ENCODE assay signal across 18 cellular contexts in the genomic region with DNA sequence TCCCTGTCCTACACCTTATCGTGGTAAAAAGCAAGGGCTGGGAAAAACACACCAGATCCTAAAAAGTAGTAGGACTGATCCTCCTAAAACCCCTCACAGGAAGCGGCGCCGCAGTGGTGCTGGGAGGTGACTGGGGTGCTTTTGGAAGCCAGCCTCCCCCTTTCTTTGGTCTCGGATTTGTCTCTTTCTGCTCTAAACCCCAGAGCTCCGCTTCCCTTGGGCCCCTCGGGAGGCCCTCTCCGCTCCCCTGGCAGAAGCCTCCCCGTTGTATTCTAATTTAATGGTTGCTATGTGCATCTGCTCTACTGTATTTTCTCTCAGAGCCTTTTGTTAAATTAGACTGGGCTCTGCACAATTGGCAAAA.
DNase-seq lines count a peak whose midpoint lies in the region; TF ChIP-seq lines count a peak whose summit lies in the region.
"Had no signal": no experiment of that assay in that cellular context is flagged by ENCODE, and none has a peak within 500 bp of the region (broad histone marks: within the 10 kb centered on the region; RNA-seq: fewer than 3 reads in every experiment).

No MANE protein-coding gene starts in this region.

- WGBS in testis, 2 donors = 22 to 25% methylated on average over 9 of the region's 9 CpGs

- in situ Hi-C loops in astrocyte of the cerebellum (cut with HindIII; ENCODE audit: low sequenced_read_pairs) = no loop called here

- peak; percentile 52 for DNase-seq in H7
- DNase-seq in astrocyte of the cerebellum (ENCODE audit: low read depth) = no peak
- no peak for DNase-seq in progenitor cell of endocrine pancreas (ENCODE audit: low spot score, unreplicated experiment)
- no peak for DNase-seq in ureter (ENCODE audit: low spot score)
- DNase-seq in testis = no peak
- DNase-seq in breast epithelium (ENCODE audit: low spot score in 2 of 2) = no peak
- DNase-seq: activated CD8-positive, alpha-beta memory T cell treated with anti-CD3 and anti-CD28 coated beads, Interleukin-2, amount 10 ng/mL, durations not matched to agents 7 days and 5 days; activated gamma-delta T cell treated with Interleukin-2 at 50 U/mL for 16 hours; AML-193; Calu3; HCEC 1CT; NCI-H187; OCI-M1 had no signal

- H3K4me3 Mint-ChIP-seq in progenitor cell of endocrine pancreas (ENCODE audit: low read depth) = peak overlapping the region; percentile 56
- H3K4me3 Mint-ChIP-seq: activated CD8-positive, alpha-beta memory T cell treated with anti-CD3 and anti-CD28 coated beads, Interleukin-2, amount 10 ng/mL, durations not matched to agents 7 days and 5 days; dendritic cell treated with granulocyte-macrophage colony-stimulating factor and Interleukin-4, amounts not matched to agents 40 ng/mL and 50 ng/mL, for 4 days; T-helper 2 cell treated with Interferon-gamma antibody and Interleukin-4, amounts not matched to agents 5 μg/mL and 100 μg/mL, for 36 hours had no signal

- no peak overlapping the region for H3K27ac ChIP-seq in testis
- H3K27ac ChIP-seq in breast epithelium = no peak overlapping the region
- H3K27ac ChIP-seq: ascending aorta, left lung had no signal

- TF ChIP-seq POLR2A in testis (IDR thresholded peaks at IDR 0.05) (no peak), breast epithelium (IDR thresholded peaks at IDR 0.05) (no peak)

- peaks cover 24% of the 10 kb centered on the region for H3K27me3 ChIP-seq in H7 (ENCODE audit: control insufficient read depth, insufficient read depth, low read length)
- no peaks in the 10 kb centered on the region for H3K27me3 ChIP-seq in testis
- peaks cover 0 to 35% of the 10 kb centered on the region in 2 donors for H3K27me3 ChIP-seq in breast epithelium
- H3K27me3 ChIP-seq: ascending aorta had no signal

- H3K27ac Mint-ChIP-seq in progenitor cell of endocrine pancreas = no peak overlapping the region
- H3K27ac Mint-ChIP-seq: activated CD8-positive, alpha-beta memory T cell treated with anti-CD3 and anti-CD28 coated beads, Interleukin-2, amount 10 ng/mL, durations not matched to agents 7 days and 5 days; dendritic cell treated with granulocyte-macrophage colony-stimulating factor and Interleukin-4, amounts not matched to agents 40 ng/mL and 50 ng/mL, for 4 days; T-helper 2 cell treated with Interferon-gamma antibody and Interleukin-4, amounts not matched to agents 5 μg/mL and 100 μg/mL, for 36 hours had no signal

- peaks cover 4% of the 10 kb centered on the region for H3K4me1 ChIP-seq in testis
- H3K4me1 ChIP-seq in breast epithelium = no peaks in the 10 kb centered on the region
- H3K4me1 ChIP-seq: ascending aorta, left lung had no signal

- peaks cover 88% of the 10 kb centered on the region for H3K27me3 Mint-ChIP-seq in progenitor cell of endocrine pancreas

- no peaks in the 10 kb centered on the region for H3K9me3 Mint-ChIP-seq in progenitor cell of endocrine pancreas (ENCODE audit: low read depth)
- H3K9me3 Mint-ChIP-seq: dendritic cell treated with granulocyte-macrophage colony-stimulating factor and Interleukin-4, amounts not matched to agents 40 ng/mL and 50 ng/mL, for 4 days; T-helper 2 cell treated with Interferon-gamma antibody and Interleukin-4, amounts not matched to agents 5 μg/mL and 100 μg/mL, for 36 hours had no signal

- peaks cover 7% of the 10 kb centered on the region for H3K4me1 Mint-ChIP-seq in progenitor cell of endocrine pancreas (ENCODE audit: low read depth)

- H3K36me3 ChIP-seq in H7 (replicated peaks; ENCODE audit: control insufficient read depth, insufficient read depth, low read length) = no peaks in the 10 kb centered on the region
- H3K36me3 ChIP-seq in testis (ENCODE audit: low read depth, missing control alignments) = no peaks in the 10 kb centered on the region
- H3K36me3 ChIP-seq in breast epithelium = no peaks in the 10 kb centered on the region
- H3K36me3 ChIP-seq: ascending aorta, left lung had no signal

- H3K4me3 ChIP-seq in H7 (ENCODE audit: insufficient read depth, low read depth, low read length) (peak overlapping the region; percentile 67), astrocyte of the cerebellum (ENCODE audit: low read depth, low read length) (peak overlapping the region; percentile 37), iPS-18c (ENCODE audit: insufficient read depth, low read depth, low read length) (peak overlapping the region; percentile 75), testis (peak overlapping the region in 1 of 2 donors; percentile 55), breast epithelium (no peak overlapping the region)
- H3K4me3 ChIP-seq: ascending aorta, left lung had no signal

- intact Hi-C loops in testis (cut with DNase I; ENCODE audit: low total_unique reads) = no loop called here
- intact Hi-C loops in breast epithelium (cut with DNase I; ENCODE audit: low total_unique reads) = no loop called here

- H3K36me3 Mint-ChIP-seq in progenitor cell of endocrine pancreas (ENCODE audit: insufficient read depth) = no peaks in the 10 kb centered on the region
- H3K36me3 Mint-ChIP-seq: activated CD8-positive, alpha-beta memory T cell treated with anti-CD3 and anti-CD28 coated beads, Interleukin-2, amount 10 ng/mL, durations not matched to agents 7 days and 5 days had no signal

- TF ChIP-seq CTCF in astrocyte of the cerebellum (IDR thresholded peaks at IDR 0.05; ENCODE audit: low read depth, low read length, missing control alignments) (no peak), progenitor cell of endocrine pancreas (IDR thresholded peaks at IDR 0.05; ENCODE audit: unreplicated experiment) (no peak), testis (IDR thresholded peaks at IDR 0.05) (no peak), breast epithelium (IDR thresholded peaks at IDR 0.05) (no peak)

- no peaks in the 10 kb centered on the region for H3K9me3 ChIP-seq in iPS-18c (ENCODE audit: control insufficient read depth, insufficient read depth, low read length)
- H3K9me3 ChIP-seq in testis = no peaks in the 10 kb centered on the region
- no peaks in the 10 kb centered on the region for H3K9me3 ChIP-seq in breast epithelium
- H3K9me3 ChIP-seq: ascending aorta, left lung had no signal

Comparison
In these comparisons a context has a peak if more than half of its experiments do, and no peak if none do; other contexts are left out.
1. H3K4me3 ChIP-seq: peak in H7 (single experiment), astrocyte of the cerebellum (single experiment) and iPS-18c (single experiment); none in breast epithelium (0 of 3).